ENCODE assay signal across 18 cellular contexts in genomic region chr1:45960930-45961715, GRCh38.
A peak's percentile ranks its signal among the peaks of the same experiment; 100 is the strongest.
DNase-seq lines count a peak whose midpoint lies in the region; ATAC-seq, FAIRE-seq and TF ChIP-seq lines count a peak whose summit lies in the region.
"Had no signal": no experiment of that assay in that cellular context is flagged by ENCODE, and none has a peak within 500 bp of the region (broad histone marks: within the 10 kb centered on the region; RNA-seq: fewer than 3 reads in every experiment).

No MANE protein-coding gene starts in this region.

- no peak overlapping the region for H3K4me3 ChIP-seq in HEK293 (ENCODE audit: low read depth, low read length)
- H3K4me3 ChIP-seq in K562: no peak overlapping the region
- no peak overlapping the region for H3K4me3 ChIP-seq in gastrocnemius medialis
- no peak overlapping the region for H3K4me3 ChIP-seq in HepG2 (replicated peaks in 1 of 3; ENCODE audit: insufficient read depth in 1 of 3, low read depth in 2 of 3, low read length in 3 of 3)
- H3K4me3 ChIP-seq: Peyer's patch had no signal

- no peaks in the 10 kb centered on the region for H3K9me1 ChIP-seq in K562 (ENCODE audit: control insufficient read depth, insufficient read depth, low read length)

- TF ChIP-seq POLR2A in K562 (conservative IDR thresholded peaks at IDR 0.05) (no peak), gastrocnemius medialis (IDR thresholded peaks at IDR 0.05) (no peak), HepG2 (IDR thresholded peaks at IDR 0.05; ENCODE audit: insufficient read depth in 1 of 2, low read depth in 2 of 2, low read length in 2 of 2) (no peak)

- TF ChIP-seq EP300 in K562 (IDR thresholded peaks at IDR 0.05; ENCODE audit: low read length): peak; percentile 43; the same call in 1 of the 2 replicates
- no peak for TF ChIP-seq EP300 in HepG2 (IDR thresholded peaks at IDR 0.05; ENCODE audit: low read depth in 2 of 2, low read length in 2 of 2)
- no peak for TF ChIP-seq EP300 in HepG2 (CRISPR knock-in tag; IDR thresholded peaks at IDR 0.05; ENCODE audit: borderline replicate concordance)

- intact Hi-C loops in K562 (cut with micrococcal nuclease) (no loop called here), gastrocnemius medialis (cut with DNase I; ENCODE audit: low total_unique reads) (no loop called here), HepG2 (cut with micrococcal nuclease; ENCODE audit: unreplicated experiment) (no loop called here)

- ATAC-seq in K562 (no peak; the same call in 1 of the 3 replicates), gastrocnemius medialis (peak; percentile 30 to 46), HepG2 (no peak)

- DNase-seq in NCI-H2171 treated with DMSO at 0.1 percent for 48 hours (lab: John Stamatoyannopoulos, UW): peak; percentile 10
- DNase-seq in NCI-H2171 (lab: John Stamatoyannopoulos, UW): no peak
- DNase-seq in K562 (ENCODE audit: extremely low read depth in 1 of 4, low spot score in 3 of 4): peak in 2 of 4 experiments; percentile 17 to 37
- DNase-seq in gastrocnemius medialis: no peak
- DNase-seq in HepG2 (ENCODE audit: low spot score): no peak
- no peak for DNase-seq in putamen (ENCODE audit: low spot score)
- DNase-seq: GDM1, GOT3, HCEC 1CT, NCI-H1694 treated with DMSO at 0.1 percent for 48 hours, NCI-H2081 treated with DMSO at 0.1 percent for 48 hours, NCI-H2227 treated with DMSO at 0.1 percent for 48 hours, NCI-H510A, NCI-H774, Peyer's patch had no signal

- H3K27ac ChIP-seq in HEK293 (ENCODE audit: extremely low read depth, low read depth, low read length) (no peak overlapping the region), K562 (ENCODE audit: extremely low read depth, low read depth, low read length) (no peak overlapping the region), gastrocnemius medialis (peak overlapping the region; percentile 86 to 94 (median 92)), HepG2 (ENCODE audit: extremely low read length, insufficient read depth, low read length) (no peak overlapping the region)
- H3K27ac ChIP-seq: Peyer's patch had no signal

- H4K20me1 ChIP-seq in K562 (replicated peaks; ENCODE audit: control insufficient read depth, insufficient read depth, low read length): no peaks in the 10 kb centered on the region
- no peaks in the 10 kb centered on the region for H4K20me1 ChIP-seq in HepG2 (ENCODE audit: insufficient read depth, low read length)

- H3K27me3 ChIP-seq in K562 (ENCODE audit: control insufficient read depth in 2 of 2, insufficient read depth in 2 of 2, low read length in 2 of 2) (no peaks in the 10 kb centered on the region), gastrocnemius medialis (no peaks in the 10 kb centered on the region), HepG2 (ENCODE audit: control insufficient read depth in 1 of 2, insufficient read depth in 2 of 2, low read length in 2 of 2) (no peaks in the 10 kb centered on the region)
- H3K27me3 ChIP-seq: Peyer's patch had no signal

- BruUV-seq in K562 (replicated peaks; lab: Mats Ljungman, UMichigan) (no TSS peak), HepG2 (replicated peaks; lab: Mats Ljungman, UMichigan) (no TSS peak)

- POLR2A ChIA-PET in HEK293 (lab: Yijun Ruan, JAX) (no interaction called here), K562 (lab: Yijun Ruan, JAX) (interaction anchor here (0.6 to 1.4 kb wide), 3 partner anchors 12 to 260 kb away, joined by 3 to 5 read pairs (median 4); no protein-coding TSS in a partner anchor), HepG2 (lab: Yijun Ruan, JAX) (no interaction called here)

- H2AFZ ChIP-seq in K562 (ENCODE audit: low read depth, low read length) (no peak overlapping the region), HepG2 (ENCODE audit: low read length) (no peak overlapping the region)

- peaks cover 0 to 6% of the 10 kb centered on the region in 2 experiments; a peak in 1 of 3 replicates for H3K36me3 ChIP-seq in HEK293 (ENCODE audit: control insufficient read depth in 2 of 2, insufficient read depth in 1 of 2, low read length in 2 of 2)
- peaks cover 5% of the 10 kb centered on the region; the same call in 1 of the 3 replicates for H3K36me3 ChIP-seq in K562 (ENCODE audit: control insufficient read depth, insufficient read depth, low read length)
- H3K36me3 ChIP-seq in gastrocnemius medialis: peaks cover 0 to 18% of the 10 kb centered on the region in 2 donors
- H3K36me3 ChIP-seq in HepG2 (replicated peaks in 1 of 2; ENCODE audit: control insufficient read depth in 1 of 2, insufficient read depth in 2 of 2, low read length in 2 of 2): peaks cover 5 to 18% of the 10 kb centered on the region in 2 experiments; a peak in 3 of 5 replicates

- H3K9ac ChIP-seq in K562 (ENCODE audit: insufficient read depth in 1 of 2, low read depth in 2 of 2, low read length in 2 of 2) (no peak overlapping the region), HepG2 (ENCODE audit: insufficient read depth, low read depth, low read length) (no peak overlapping the region)

- CTCF ChIA-PET in HEK293 (lab: Yijun Ruan, JAX): interaction anchor here (0.8 kb wide), 1 partner anchor 41 kb away, joined by 3 read pairs; no protein-coding TSS in a partner anchor
- CTCF ChIA-PET in K562 (lab: Yijun Ruan, JAX; ENCODE audit: low intra/inter-chr PET ratio): no interaction called here
- CTCF ChIA-PET in HepG2 (lab: Yijun Ruan, JAX; ENCODE audit: low intra/inter-chr PET ratio, low total read pairs): no interaction called here

- H3K9me3 ChIP-seq in HEK293 (ENCODE audit: control insufficient read depth, insufficient read depth, low read depth, low read length) (no peaks in the 10 kb centered on the region), K562 (replicated peaks; ENCODE audit: control insufficient read depth, insufficient read depth, low read depth, low read length) (no peaks in the 10 kb centered on the region), gastrocnemius medialis (no peaks in the 10 kb centered on the region), HepG2 (ENCODE audit: low read length) (no peaks in the 10 kb centered on the region)
- H3K9me3 ChIP-seq: Peyer's patch had no signal

- H3K4me2 ChIP-seq in K562 (ENCODE audit: insufficient read depth, low read length): no peak overlapping the region
- H3K4me2 ChIP-seq in HepG2 (ENCODE audit: low read depth, low read length): no peak overlapping the region

- no peaks in the 10 kb centered on the region for H3K4me1 ChIP-seq in HEK293 (ENCODE audit: control insufficient read depth, insufficient read depth, low read length)
- H3K4me1 ChIP-seq in K562 (replicated peaks in 1 of 2; ENCODE audit: control insufficient read depth in 2 of 2, insufficient read depth in 2 of 2, low read length in 2 of 2): peaks cover 0 to 7% of the 10 kb centered on the region in 2 experiments; a peak in 2 of 5 replicates
- peaks cover 47 to 73% of the 10 kb centered on the region in 2 donors for H3K4me1 ChIP-seq in gastrocnemius medialis
- peaks cover 10% of the 10 kb centered on the region; the same call in 1 of the 2 replicates for H3K4me1 ChIP-seq in HepG2 (ENCODE audit: insufficient read depth, low read length)
- H3K4me1 ChIP-seq: Peyer's patch had no signal

- no peak for TF ChIP-seq CTCF in HEK293 (tag by site-specific recombination; IDR thresholded peaks at IDR 0.05)
- no peak for TF ChIP-seq CTCF in K562 (IDR thresholded peaks at IDR 0.05 in 2 of 3, conservative IDR thresholded peaks at IDR 0.05 in 1 of 3; ENCODE audit: insufficient read depth in 2 of 3, low read depth in 1 of 3, low read length in 3 of 3)
- TF ChIP-seq CTCF in gastrocnemius medialis (IDR thresholded peaks at IDR 0.05 in 4 of 5, conservative IDR thresholded peaks at IDR 0.05 in 1 of 5): no peak
- TF ChIP-seq CTCF in HepG2 (CRISPR knock-in tag; IDR thresholded peaks at IDR 0.05): no peak

- H3K79me2 ChIP-seq in K562 (ENCODE audit: control insufficient read depth, insufficient read depth, low read length) (no peaks in the 10 kb centered on the region), HepG2 (ENCODE audit: insufficient read depth, low read length) (peaks cover 2% of the 10 kb centered on the region)

- FAIRE-seq in K562 (lab: Jason Lieb, UNC) (peak; percentile 65), HepG2 (lab: Jason Lieb, UNC) (no peak)
- FAIRE-seq: A204.1, GM18507 had no signal

- in situ Hi-C loops in K562 (cut with MboI) (no loop called here), gastrocnemius medialis (cut with MboI; ENCODE audit: low sequenced_read_pairs in 4 of 4) (no loop called here), HepG2 (cut with HindIII; ENCODE audit: extremely low pct_ligation_motif_present, low pct_unique_long_range_greater_than_20kb) (no loop called here)

- TF ChIP-seq RAD21 in K562 (CRISPR knock-in tag; conservative IDR thresholded peaks at IDR 0.05 in 1 of 2, IDR thresholded peaks at IDR 0.05 in 1 of 2) (no peak), HepG2 (CRISPR knock-in tag; IDR thresholded peaks at IDR 0.05) (no peak)

TF ChIP-seq in HEK293, 187 proteins besides CTCF, POLR2A, EP300 and RAD21:
- TF ChIP-seq ZNF654 (tag by site-specific recombination; IDR thresholded peaks at IDR 0.05; ENCODE audit: low read depth) (no peak), EGR2 (tag by site-specific recombination; IDR thresholded peaks at IDR 0.05; ENCODE audit: low read depth) (no peak), ZNF664 (tag by site-specific recombination; IDR thresholded peaks at IDR 0.05) (peak; percentile 65; the same call in 1 of the 2 replicates), ZNF138 (tag by site-specific recombination; IDR thresholded peaks at IDR 0.05; ENCODE audit: borderline replicate concordance) (no peak)

TF ChIP-seq in HepG2, 621 proteins besides CTCF, POLR2A, EP300 and RAD21 (continues in another document):
- TF ChIP-seq PRDM15 (CRISPR knock-in tag; IDR thresholded peaks at IDR 0.05): no peak

Comparison
In these comparisons a context has a peak if more than half of its experiments do, and no peak if none do; other contexts are left out.
1. H3K27ac ChIP-seq: peak in gastrocnemius medialis (4 of 4); none in HEK293 (single experiment), K562 (single experiment) and HepG2 (single experiment).
2. ATAC-seq: peak in gastrocnemius medialis (2 of 2); none in K562 (single experiment) and HepG2 (single experiment).